In the genomic region with DNA sequence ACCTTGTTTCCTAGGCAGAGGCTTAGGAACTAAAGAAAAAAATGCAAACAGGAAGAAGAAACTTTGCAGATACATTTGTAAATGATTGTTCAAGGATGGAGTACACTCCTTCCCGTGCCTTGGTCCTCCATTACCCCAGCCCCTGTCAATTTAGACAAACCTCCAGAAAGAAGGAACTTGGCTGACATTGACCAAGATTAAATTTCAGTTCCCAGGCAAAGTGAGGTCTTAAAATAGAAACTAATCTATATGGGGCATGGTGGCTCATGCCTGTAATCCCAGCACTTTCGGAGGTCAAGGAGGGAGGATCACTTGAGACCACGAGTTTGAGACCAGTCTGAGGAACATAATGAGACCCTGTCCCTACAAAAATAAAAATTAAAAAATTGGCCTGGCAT, we compare ENCODE assay signal across 17 cellular contexts.
DNase-seq lines count a peak whose midpoint lies in the region; ATAC-seq and TF ChIP-seq lines count a peak whose summit lies in the region.
"Had no signal": no experiment of that assay in that cellular context is flagged by ENCODE, and none has a peak within 500 bp of the region (broad histone marks: within the 10 kb centered on the region; RNA-seq: fewer than 3 reads in every experiment).

No MANE protein-coding gene starts in this region.

- no CpG with 5 or more reads among the region's 3 CpGs for WGBS in IMR-90 (ENCODE audit: extremely low coverage in 2 of 2, insufficient read length in 1 of 2), 2 experiments

- H2AK9ac ChIP-seq in IMR-90 (replicated peaks; ENCODE audit: low read depth, low read length, poor library complexity) = no peak overlapping the region

- H3K4me3 Mint-ChIP-seq in dendritic cell treated with granulocyte-macrophage colony-stimulating factor and Interleukin-4, amounts not matched to agents 40 ng/mL and 50 ng/mL, for 4 days = no peak overlapping the region
- H3K4me3 Mint-ChIP-seq in osteocyte (ENCODE audit: unreplicated experiment) = no peak overlapping the region
- H3K4me3 Mint-ChIP-seq: B cell; CD8-positive, alpha-beta T cell; T-helper 17 cell had no signal

- peaks cover 49% of the 10 kb centered on the region for H3K4me1 Mint-ChIP-seq in dendritic cell treated with granulocyte-macrophage colony-stimulating factor and Interleukin-4, amounts not matched to agents 40 ng/mL and 50 ng/mL, for 4 days (ENCODE audit: low read depth)
- H3K4me1 Mint-ChIP-seq in osteocyte (ENCODE audit: unreplicated experiment) = peaks cover 61% of the 10 kb centered on the region
- H3K4me1 Mint-ChIP-seq: B cell had no signal

- peaks cover 9% of the 10 kb centered on the region for H3K27me3 Mint-ChIP-seq in dendritic cell treated with granulocyte-macrophage colony-stimulating factor and Interleukin-4, amounts not matched to agents 40 ng/mL and 50 ng/mL, for 4 days
- no peaks in the 10 kb centered on the region for H3K27me3 Mint-ChIP-seq in osteocyte (ENCODE audit: unreplicated experiment)

- no peak overlapping the region for H3K4me2 ChIP-seq in IMR-90 (ENCODE audit: low read depth, low read length)

- ATAC-seq in IMR-90 (ENCODE audit: low read depth) (no peak), GM19035 (IDR thresholded peaks at IDR 0.05; ENCODE audit: unreplicated experiment) (no peak), left lung (no peak)
- ATAC-seq: CD8-positive, alpha-beta T cell; T-helper 17 cell had no signal

- no peaks in the 10 kb centered on the region; the same call in 1 of the 2 replicates for H3K9me1 ChIP-seq in IMR-90 (ENCODE audit: insufficient read depth, low read length)

- H3K18ac ChIP-seq in IMR-90 (ENCODE audit: low read depth, low read length) = no peak overlapping the region

- H3K4ac ChIP-seq in IMR-90 (ENCODE audit: low read depth, low read length) = peak overlapping the region; percentile 54; the same call in 1 of the 2 replicates

- DNase-seq in IMR-90 (no peak), NOMO-1 (lab: John Stamatoyannopoulos, UW; ENCODE audit: unreplicated experiment in 2 of 2) (peak; percentile 18 to 54), osteocyte (ENCODE audit: extremely low spot score, unreplicated experiment) (no peak), C1 segment of cervical spinal cord (lab: John Stamatoyannopoulos, UW) (no peak), left lung (no peak)
- DNase-seq: CD8-positive, alpha-beta T cell; DMS79; MG63; NCI-H187 treated with DMSO at 0.1 percent for 48 hours; NCI-H2171; NCI-H446 treated with DMSO at 0.1 percent for 48 hours; Peyer's patch; SHP77; T-helper 17 cell had no signal

- peak overlapping the region; percentile 36; the same call in 1 of the 2 replicates for H2BK120ac ChIP-seq in IMR-90 (ENCODE audit: low read depth, low read length)

- H2AK5ac ChIP-seq in IMR-90 (ENCODE audit: low read depth, low read length) = peak overlapping the region; percentile 27; the same call in 1 of the 2 replicates

- H3K23ac ChIP-seq in IMR-90 (ENCODE audit: low read depth, low read length) = peak overlapping the region; percentile 31; the same call in 1 of the 2 replicates

- peak overlapping the region; percentile 72; the same call in 1 of the 2 replicates for H2BK20ac ChIP-seq in IMR-90 (ENCODE audit: low read depth, low read length)

- H3K4me1 ChIP-seq in IMR-90 (ENCODE audit: control insufficient read depth, insufficient read depth, low read length) (peaks cover 14% of the 10 kb centered on the region), left lung (peaks cover 3 to 35% of the 10 kb centered on the region in 2 donors)
- H3K4me1 ChIP-seq: Peyer's patch had no signal

- H3K36me3 Mint-ChIP-seq in dendritic cell treated with granulocyte-macrophage colony-stimulating factor and Interleukin-4, amounts not matched to agents 40 ng/mL and 50 ng/mL, for 4 days (ENCODE audit: low read depth) = no peaks in the 10 kb centered on the region
- no peaks in the 10 kb centered on the region for H3K36me3 Mint-ChIP-seq in osteocyte (ENCODE audit: unreplicated experiment)
- H3K36me3 Mint-ChIP-seq: CD8-positive, alpha-beta T cell had no signal

- peak overlapping the region; percentile 60 for H3K27ac Mint-ChIP-seq in dendritic cell treated with granulocyte-macrophage colony-stimulating factor and Interleukin-4, amounts not matched to agents 40 ng/mL and 50 ng/mL, for 4 days
- H3K27ac Mint-ChIP-seq in osteocyte (ENCODE audit: unreplicated experiment) = peak overlapping the region; percentile 29
- H3K27ac Mint-ChIP-seq: B cell; CD8-positive, alpha-beta T cell; T-helper 17 cell had no signal

- no peak overlapping the region for H2AFZ ChIP-seq in IMR-90 (replicated peaks; ENCODE audit: low read length, poor library complexity)

- TF ChIP-seq RAD21 in IMR-90 (IDR thresholded peaks at IDR 0.05; ENCODE audit: low read length) = no peak

- H3K9me3 Mint-ChIP-seq in dendritic cell treated with granulocyte-macrophage colony-stimulating factor and Interleukin-4, amounts not matched to agents 40 ng/mL and 50 ng/mL, for 4 days = peaks cover 22% of the 10 kb centered on the region
- H3K9me3 Mint-ChIP-seq in osteocyte (ENCODE audit: unreplicated experiment) = peaks cover 4% of the 10 kb centered on the region
- H3K9me3 Mint-ChIP-seq: CD8-positive, alpha-beta T cell had no signal

- POLR2A ChIA-PET in IMR-90 (lab: Charles Lee; ENCODE audit: unreplicated experiment) = no interaction called here

- H2BK5ac ChIP-seq in IMR-90 (ENCODE audit: low read depth, low read length, poor library complexity, severe bottlenecking) = no peak overlapping the region

- H3K27ac ChIP-seq in IMR-90 (ENCODE audit: insufficient read depth, low read length) (no peak overlapping the region), left lung (no peak overlapping the region)
- H3K27ac ChIP-seq: Peyer's patch had no signal

- no peak for TF ChIP-seq POLR2A in IMR-90 (IDR thresholded peaks at IDR 0.05; ENCODE audit: low read depth, low read length)

- peak overlapping the region; percentile 6; the same call in 1 of the 2 replicates for H4K5ac ChIP-seq in IMR-90 (ENCODE audit: low read depth, low read length)

- no peaks in the 10 kb centered on the region for H4K20me1 ChIP-seq in IMR-90 (ENCODE audit: insufficient read depth, low read length)

- H2BK15ac ChIP-seq in IMR-90 (ENCODE audit: low read depth, low read length) = peak overlapping the region; percentile 87; the same call in 2 of the 3 replicates

- CTCF ChIA-PET in IMR-90 (lab: Yijun Ruan, JAX) = no interaction called here

- no peaks in the 10 kb centered on the region for H3K9me3 ChIP-seq in IMR-90 (ENCODE audit: control insufficient read depth, insufficient read depth, low read length)
- no peaks in the 10 kb centered on the region for H3K9me3 ChIP-seq in left lung
- H3K9me3 ChIP-seq: MG63, Peyer's patch had no signal

- intact Hi-C loops in IMR-90 (cut with micrococcal nuclease) = no loop called here
- intact Hi-C loops in dendritic cell treated with granulocyte-macrophage colony-stimulating factor and Interleukin-4, amounts not matched to agents 40 ng/mL and 50 ng/mL, for 4 days (cut with micrococcal nuclease) = no loop called here
- intact Hi-C loops in left lung (cut with DNase I) = no loop called here

- 0 out of 2 replicates have a peak overlapping the region, but pooled peaks have one; percentile 30 for H3K14ac ChIP-seq in IMR-90 (replicated peaks; ENCODE audit: low read depth, low read length)

- no TSS peak for BruUV-seq in IMR-90 (replicated peaks; lab: Mats Ljungman, UMichigan)

- H3K9ac ChIP-seq in IMR-90 (ENCODE audit: low read depth, low read length) = no peak overlapping the region

- no peak for TF ChIP-seq CTCF in IMR-90 (conservative IDR thresholded peaks at IDR 0.05; ENCODE audit: low read depth, low read length)
- no peak for TF ChIP-seq CTCF in osteocyte (IDR thresholded peaks at IDR 0.05)
- TF ChIP-seq CTCF in left lung (IDR thresholded peaks at IDR 0.05) = no peak

- H3K36me3 ChIP-seq in IMR-90 (ENCODE audit: control insufficient read depth, insufficient read depth, low read length) = no peaks in the 10 kb centered on the region
- H3K36me3 ChIP-seq in left lung = no peaks in the 10 kb centered on the region
- H3K36me3 ChIP-seq: MG63, Peyer's patch had no signal

- no peak overlapping the region for H3K4me3 ChIP-seq in IMR-90 (ENCODE audit: insufficient read depth, low read depth, low read length)
- H3K4me3 ChIP-seq in left lung = no peak overlapping the region
- H3K4me3 ChIP-seq: MG63, Peyer's patch had no signal

- no peak overlapping the region for H3K56ac ChIP-seq in IMR-90 (ENCODE audit: extremely low read depth, insufficient read depth, low read length)

- H3K79me1 ChIP-seq in IMR-90 (ENCODE audit: low read depth in 1 of 2, low read length in 2 of 2) = no peaks in the 10 kb centered on the region

- in situ Hi-C loops in IMR-90 (cut with MboI; ENCODE audit: low sequenced_read_pairs) = no loop called here

- dilution Hi-C loops in IMR-90 (cut with HindIII; ENCODE audit: low sequenced_read_pairs, unreplicated experiment) = no loop called here

- no peak overlapping the region for H4K91ac ChIP-seq in IMR-90 (ENCODE audit: insufficient read depth, low read depth, low read length)

- H3K27me3 ChIP-seq in IMR-90 (ENCODE audit: control insufficient read depth, insufficient read depth, low read length) (no peaks in the 10 kb centered on the region), left lung (no peaks in the 10 kb centered on the region)
- H3K27me3 ChIP-seq: MG63, Peyer's patch had no signal

- peak overlapping the region in 1 of 2 experiments; percentile 60; a peak in 2 of 4 replicates for H4K8ac ChIP-seq in IMR-90 (ENCODE audit: low read depth in 2 of 2, low read length in 2 of 2)

TF ChIP-seq in IMR-90, 13 proteins besides CTCF, POLR2A, EP300 and RAD21 (continues in another document):
- TF ChIP-seq CEBPB (IDR thresholded peaks at IDR 0.05; ENCODE audit: low read depth, low read length) = no peak
- no peak for TF ChIP-seq FOS (IDR thresholded peaks at IDR 0.05; ENCODE audit: low read depth, low read length)
- no peak for TF ChIP-seq RFX5 (IDR thresholded peaks at IDR 0.05; ENCODE audit: low read depth, low read length)
- TF ChIP-seq, protein P1, sequence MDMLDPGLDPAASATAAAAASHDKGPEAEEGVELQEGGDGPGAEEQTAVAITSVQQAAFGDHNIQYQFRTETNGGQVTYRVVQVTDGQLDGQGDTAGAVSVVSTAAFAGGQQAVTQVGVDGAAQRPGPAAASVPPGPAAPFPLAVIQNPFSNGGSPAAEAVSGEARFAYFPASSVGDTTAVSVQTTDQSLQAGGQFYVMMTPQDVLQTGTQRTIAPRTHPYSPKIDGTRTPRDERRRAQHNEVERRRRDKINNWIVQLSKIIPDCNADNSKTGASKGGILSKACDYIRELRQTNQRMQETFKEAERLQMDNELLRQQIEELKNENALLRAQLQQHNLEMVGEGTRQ (IDR thresholded peaks at IDR 0.05; ENCODE audit: low read depth, low read length) = no peak
- no peak for TF ChIP-seq MAZ (IDR thresholded peaks at IDR 0.05; ENCODE audit: borderline replicate concordance, low read depth, low read length)
- no peak for TF ChIP-seq NFE2L2 (IDR thresholded peaks at IDR 0.05; ENCODE audit: low read depth, low read length)
- TF ChIP-seq CHD1 (IDR thresholded peaks at IDR 0.05; ENCODE audit: low read depth, low read length) = no peak
- no peak for TF ChIP-seq MXI1 (IDR thresholded peaks at IDR 0.05; ENCODE audit: borderline replicate concordance, low read depth, low read length)

Comparison
In these comparisons a context has a peak if more than half of its experiments do, and no peak if none do; other contexts are left out.
1. DNase-seq: peak in NOMO-1 (2 of 2); none in IMR-90 (single experiment), osteocyte (single experiment), C1 segment of cervical spinal cord (0 of 14) and left lung (0 of 2).